10 cellular contexts compared by ENCODE assay signal in the genomic region with DNA sequence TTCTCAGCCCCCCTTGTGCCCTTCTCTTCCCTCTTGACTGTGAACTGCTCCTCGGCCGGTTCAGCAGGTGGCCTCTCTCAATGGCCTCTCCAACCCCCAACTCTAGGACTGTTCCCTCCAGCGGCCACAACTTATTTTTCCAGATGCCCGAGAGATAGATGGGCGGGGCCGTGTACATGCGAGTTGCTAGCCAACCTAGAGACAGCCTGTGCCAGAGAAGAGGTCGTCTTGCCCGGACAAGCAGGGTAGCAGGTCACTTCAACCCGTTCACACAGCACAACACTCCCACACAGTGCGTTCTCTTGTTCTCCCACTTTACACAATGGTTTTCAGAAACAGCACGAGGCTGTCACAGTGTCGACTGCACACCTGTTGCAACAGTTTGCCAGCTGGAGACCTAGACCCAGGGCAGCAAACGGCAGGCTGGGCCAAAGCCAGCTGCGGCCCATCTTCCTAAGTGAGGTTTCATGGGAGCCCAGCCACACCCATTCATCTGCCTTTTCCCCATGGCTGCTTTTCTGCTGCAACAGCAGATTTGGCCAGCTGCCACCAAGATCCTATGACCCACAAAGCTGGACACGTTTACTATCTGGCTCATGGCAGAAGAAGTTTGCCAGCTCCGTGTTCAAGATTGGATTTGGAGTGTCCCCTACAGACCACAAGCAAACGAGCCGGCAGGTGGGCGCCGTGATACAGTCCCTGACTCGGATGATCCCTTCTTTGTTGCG. TPM values are rescaled to one million over a fixed set of nuclear protein-coding genes. Genes with fewer than 3 reads are reported as not detected.
A peak's percentile ranks its signal among the peaks of the same experiment; 100 is the strongest.
DNase-seq lines count a peak whose midpoint lies in the region; ATAC-seq, FAIRE-seq and TF ChIP-seq lines count a peak whose summit lies in the region.
"Had no signal": no experiment of that assay in that cellular context is flagged by ENCODE, and none has a peak within 500 bp of the region (broad histone marks: within the 10 kb centered on the region; RNA-seq: fewer than 3 reads in every experiment).

No MANE protein-coding gene starts in this region.

- H3K27me3 ChIP-seq in PC-3 (ENCODE audit: low read length), result no peaks in the 10 kb centered on the region
- H3K27me3 ChIP-seq in stomach, result peaks cover 0 to 10% (median 8%) of the 10 kb centered on the region in 3 donors

- no peaks in the 10 kb centered on the region for H3K4me1 ChIP-seq in PC-3 (ENCODE audit: insufficient read depth, low read length)
- H3K4me1 ChIP-seq in stomach, result peaks cover 4 to 16% (median 12%) of the 10 kb centered on the region in 4 donors

- no peak overlapping the region for H2AFZ ChIP-seq in PC-3 (ENCODE audit: low read length)

- H3K27ac ChIP-seq in PC-3 (ENCODE audit: low read length), result no peak overlapping the region
- no peak overlapping the region for H3K27ac ChIP-seq in stomach

- WGBS in stomach, 5 donors, result 40 to 53% (median 47%) methylated on average over 13 to 23 of the region's 23 CpGs

- no peaks in the 10 kb centered on the region for H3F3A ChIP-seq in PC-3 (ENCODE audit: low read length, unreplicated experiment)

- POLR2A ChIA-PET in PC-3 (lab: Charles Lee; ENCODE audit: unreplicated experiment), result no interaction called here

- peak; percentile 29 for ATAC-seq in PC-3
- no peak for ATAC-seq in GM21360 (IDR thresholded peaks at IDR 0.05; ENCODE audit: unreplicated experiment)

- no peak for TF ChIP-seq POLR2A in stomach (IDR thresholded peaks at IDR 0.05)

- H4K20me1 ChIP-seq in PC-3 (ENCODE audit: low read length), result no peaks in the 10 kb centered on the region

- 0 out of 2 replicates have a peak, but pooled peaks cover 6% of the 10 kb centered on the region for H3K9me3 ChIP-seq in PC-3 (ENCODE audit: low read length)
- peaks cover 0 to 17% (median 15%) of the 10 kb centered on the region in 4 donors for H3K9me3 ChIP-seq in stomach

- no peak overlapping the region for H3K4me2 ChIP-seq in PC-3 (ENCODE audit: low read length)

- no peak overlapping the region for H3K4me3 ChIP-seq in HFF-Myc (replicated peaks; ENCODE audit: low read depth, low read length)
- no peak overlapping the region for H3K4me3 ChIP-seq in PC-3 (ENCODE audit: low read length)
- H3K4me3 ChIP-seq in stomach, result no peak overlapping the region

- DNase-seq in HFF-Myc (ENCODE audit: extremely low read depth, low read depth), result peak; percentile 52
- DNase-seq in PC-3, result peak; percentile 34
- peak; percentile 64 for DNase-seq in foreskin melanocyte
- peak; percentile 83 for DNase-seq in stomach
- DNase-seq in stimulated activated CD4-positive, alpha-beta T cell treated with anti-CD3 and anti-CD28 coated beads, Interleukin-15, amount 100 ng/mL, for 24 hours, result no peak
- no peak for DNase-seq in superior temporal gyrus (ENCODE audit: extremely low spot score)
- DNase-seq in GM19239 (ENCODE audit: insufficient read length, low spot score), result no peak
- DNase-seq: activated CD4-positive, alpha-beta T cell treated with anti-CD3 and anti-CD28 coated beads, Interleukin-2, amount 10 ng/mL, durations not matched to agents 7 days and 5 days had no signal

- CTCF ChIA-PET in PC-3 (lab: Charles Lee), result interaction anchor here (1.6 kb wide), 1 partner anchor 13 kb away, joined by 5 read pairs; no protein-coding TSS in a partner anchor

- no peak for FAIRE-seq in GM19239 (lab: Jason Lieb, UNC)

- intact Hi-C loops in PC-3 (cut with micrococcal nuclease), result no loop called here
- intact Hi-C loops in stomach (cut with DNase I; ENCODE audit: low total_unique reads), result no loop called here

- H3K79me2 ChIP-seq in PC-3 (ENCODE audit: low read length), result no peaks in the 10 kb centered on the region

- no peak overlapping the region for H3K9ac ChIP-seq in PC-3 (ENCODE audit: low read length)

- no peak for TF ChIP-seq EP300 in stomach (IDR thresholded peaks at IDR 0.05)

- H3K9me2 ChIP-seq in PC-3 (replicated peaks; ENCODE audit: low read length), result no peaks in the 10 kb centered on the region

- TF ChIP-seq CTCF in HFF-Myc (IDR thresholded peaks at IDR 0.05; ENCODE audit: low read depth, low read length, missing control alignments) (no peak), PC-3 (conservative IDR thresholded peaks at IDR 0.05; ENCODE audit: low read depth, low read length) (no peak), stomach (IDR thresholded peaks at IDR 0.05) (no peak)

- H3K36me3 ChIP-seq in PC-3 (ENCODE audit: low read depth, low read length), result peaks cover 22% of the 10 kb centered on the region
- peaks cover 11 to 38% (median 29%) of the 10 kb centered on the region in 4 donors for H3K36me3 ChIP-seq in stomach

- BruUV-seq in PC-3 (replicated peaks; lab: Mats Ljungman, UMichigan), result no TSS peak

RNA-seq across cellular contexts. Expression of gene PRLH, which starts 7.3 kb away (rescaled TPM):
- total RNA-seq in PC-3 (2014; rRNA removed) (not detected in 2 replicates), stomach (not detected)
- polyA plus RNA-seq in stomach, result not detected
- total RNA-seq: activated CD4-positive, alpha-beta T cell treated with anti-CD3 and anti-CD28 coated beads, Interleukin-2, amount 10 ng/mL, durations not matched to agents 7 days and 5 days; progenitor cell of endocrine pancreas had no signal

RNA-seq across cellular contexts. Expression of gene RAB17, which starts 31.5 kb away (rescaled TPM):
- total RNA-seq in PC-3 (2014; rRNA removed), result 28.9 and 52.2 TPM in 2 replicates
- 100 to 1,000 TPM in 2 of 5 donors, 10 to 100 TPM in 2, 1 to 10 TPM in 1; 8.8 to 187 (median 25.6) TPM for total RNA-seq in stomach
- polyA plus RNA-seq in stomach, result 10 to 100 TPM; 38.8 to 83.8 (median 62.9) TPM
- total RNA-seq: activated CD4-positive, alpha-beta T cell treated with anti-CD3 and anti-CD28 coated beads, Interleukin-2, amount 10 ng/mL, durations not matched to agents 7 days and 5 days had no signal

Comparison
In these comparisons a context has a peak if more than half of its experiments do, and no peak if none do; other contexts are left out.
1. DNase-seq: peak in HFF-Myc (single experiment), PC-3 (single experiment), foreskin melanocyte (single experiment) and stomach (single experiment); none in stimulated activated CD4-positive, alpha-beta T cell treated with anti-CD3 and anti-CD28 coated beads, Interleukin-15, amount 100 ng/mL, for 24 hours (single experiment), superior temporal gyrus (single experiment) and GM19239 (single experiment).